8 cellular contexts compared by ENCODE assay signal in the genomic region with DNA sequence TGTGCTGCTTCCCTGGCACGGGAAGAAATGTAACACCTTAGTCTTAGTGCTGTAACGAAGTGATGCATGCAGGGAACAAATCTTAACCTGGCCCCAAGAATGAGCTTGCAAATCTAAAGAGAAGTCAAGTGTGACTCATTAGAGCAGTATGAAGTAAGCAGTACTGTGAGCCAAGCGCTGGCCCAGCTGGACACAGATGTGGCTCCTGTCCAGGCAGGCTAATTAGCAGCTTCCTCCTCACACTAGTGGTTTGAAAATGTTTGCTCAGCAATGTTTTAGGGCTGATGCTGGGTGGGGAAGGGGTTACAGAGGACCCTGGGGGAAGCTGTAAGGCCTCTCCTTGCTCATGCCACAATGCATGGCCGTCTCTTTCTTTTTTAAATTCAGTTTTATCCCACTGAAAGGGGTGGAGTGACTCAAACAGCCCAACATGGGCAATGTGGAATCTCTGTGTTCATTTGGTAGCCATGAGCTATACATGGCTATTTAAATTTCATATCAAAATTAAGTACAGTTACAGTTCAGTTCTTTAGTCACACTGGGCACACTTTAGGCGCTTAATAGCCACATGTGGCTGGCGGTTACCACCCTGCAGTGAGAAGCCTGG. TPM values are rescaled to one million over a fixed set of nuclear protein-coding genes. Genes with fewer than 3 reads are reported as not detected.
DNase-seq lines count a peak whose midpoint lies in the region; ATAC-seq lines count a peak whose summit lies in the region.

No MANE protein-coding gene starts in this region.

- H3K4me3 Mint-ChIP-seq in activated CD8-positive, alpha-beta memory T cell treated with anti-CD3 and anti-CD28 coated beads, Interleukin-2, amount 10 ng/mL, durations not matched to agents 7 days and 5 days, result no peak overlapping the region

- no peaks in the 10 kb centered on the region for H3K9me3 Mint-ChIP-seq in activated CD8-positive, alpha-beta memory T cell treated with anti-CD3 and anti-CD28 coated beads, Interleukin-2, amount 10 ng/mL, durations not matched to agents 7 days and 5 days (ENCODE audit: low read depth)

- no peaks in the 10 kb centered on the region for H3K27me3 Mint-ChIP-seq in activated CD8-positive, alpha-beta memory T cell treated with anti-CD3 and anti-CD28 coated beads, Interleukin-2, amount 10 ng/mL, durations not matched to agents 7 days and 5 days

- H3K4me1 Mint-ChIP-seq in activated CD8-positive, alpha-beta memory T cell treated with anti-CD3 and anti-CD28 coated beads, Interleukin-2, amount 10 ng/mL, durations not matched to agents 7 days and 5 days, result no peaks in the 10 kb centered on the region

- H3K36me3 Mint-ChIP-seq in activated CD8-positive, alpha-beta memory T cell treated with anti-CD3 and anti-CD28 coated beads, Interleukin-2, amount 10 ng/mL, durations not matched to agents 7 days and 5 days, result no peaks in the 10 kb centered on the region

- CTCF ChIA-PET in activated CD8-positive, alpha-beta memory T cell treated with anti-CD3 and anti-CD28 coated beads, Interleukin-2, amount 10 ng/mL, durations not matched to agents 7 days and 5 days (lab: Charles Lee), result interaction anchor here (2.3 kb wide), 1 partner anchor 163 kb away, joined by 12 read pairs; no protein-coding TSS in a partner anchor

- no peak overlapping the region for H3K27ac Mint-ChIP-seq in activated CD8-positive, alpha-beta memory T cell treated with anti-CD3 and anti-CD28 coated beads, Interleukin-2, amount 10 ng/mL, durations not matched to agents 7 days and 5 days

- peak; percentile 56 for DNase-seq in COR-L47 (lab: John Stamatoyannopoulos, UW)
- DNase-seq in NCI-H2081 treated with DMSO at 0.1 percent for 48 hours (lab: John Stamatoyannopoulos, UW), result peak; percentile 58
- peak; percentile 4 for DNase-seq in brain pericyte (ENCODE audit: low read depth, low spot score)
- DNase-seq in kidney glomerular epithelial cell (lab: John Stamatoyannopoulos, UW), result peak; percentile 25
- DNase-seq in activated naive CD4-positive, alpha-beta T cell treated with Interleukin-2 at 50 U/mL for 16 hours, result no peak
- no peak for DNase-seq in activated CD8-positive, alpha-beta memory T cell treated with anti-CD3 and anti-CD28 coated beads, Interleukin-2, amount 10 ng/mL, durations not matched to agents 7 days and 5 days
- no peak for DNase-seq in activated CD4-positive, alpha-beta T cell treated with anti-CD3 and anti-CD28 coated beads, Interleukin-2, amount 50 U/mL, for 4 hours

- ATAC-seq in activated CD8-positive, alpha-beta memory T cell treated with anti-CD3 and anti-CD28 coated beads, Interleukin-2, amount 10 ng/mL, durations not matched to agents 7 days and 5 days, result no peak
- no peak for ATAC-seq in HG02852 (IDR thresholded peaks at IDR 0.05; ENCODE audit: unreplicated experiment)

RNA-seq across cellular contexts. Expression of a gene that starts 48.9 kb away (rescaled TPM):
- total RNA-seq in activated CD8-positive, alpha-beta memory T cell treated with anti-CD3 and anti-CD28 coated beads, Interleukin-2, amount 10 ng/mL, durations not matched to agents 7 days and 5 days, result under 1 TPM; 0.15 to 0.40 TPM

Comparison
In these comparisons a context has a peak if more than half of its experiments do, and no peak if none do; other contexts are left out.
1. DNase-seq: peak in COR-L47 (single experiment), NCI-H2081 treated with DMSO at 0.1 percent for 48 hours (single experiment), brain pericyte (single experiment) and kidney glomerular epithelial cell (single experiment); none in activated naive CD4-positive, alpha-beta T cell treated with Interleukin-2 at 50 U/mL for 16 hours (single experiment), activated CD8-positive, alpha-beta memory T cell treated with anti-CD3 and anti-CD28 coated beads, Interleukin-2, amount 10 ng/mL, durations not matched to agents 7 days and 5 days (single experiment) and activated CD4-positive, alpha-beta T cell treated with anti-CD3 and anti-CD28 coated beads, Interleukin-2, amount 50 U/mL, for 4 hours (0 of 2).